ENCODE assay signal across 15 cellular contexts in genomic region chr18:26356045-26356785, GRCh38.
DNase-seq lines count a peak whose midpoint lies in the region; ATAC-seq lines count a peak whose summit lies in the region.
"Had no signal": no experiment of that assay in that cellular context is flagged by ENCODE, and none has a peak within 500 bp of the region (broad histone marks: within the 10 kb centered on the region; RNA-seq: fewer than 3 reads in every experiment).

No MANE protein-coding gene starts in this region.

- no peaks in the 10 kb centered on the region for H3K27me3 ChIP-seq in trophoblast cell (ENCODE audit: insufficient read depth, low read length)
- H3K27me3 ChIP-seq: left lung, suprapubic skin had no signal

- H3K14ac ChIP-seq in trophoblast cell (ENCODE audit: low read length): no peak overlapping the region

- no peak overlapping the region for H4K8ac ChIP-seq in trophoblast cell (ENCODE audit: low read depth, low read length)

- no peak overlapping the region for H2BK120ac ChIP-seq in trophoblast cell (ENCODE audit: insufficient read depth, low read length, poor library complexity)

- H3K4me3 ChIP-seq in trophoblast cell (ENCODE audit: low read depth, low read length): no peak overlapping the region
- H3K4me3 ChIP-seq: left lung, suprapubic skin had no signal

- H2BK5ac ChIP-seq in trophoblast cell (ENCODE audit: low read depth, low read length, poor library complexity): no peak overlapping the region

- ATAC-seq in GM18867 (IDR thresholded peaks at IDR 0.05; ENCODE audit: unreplicated experiment) (peak; percentile 78), GM21515 (IDR thresholded peaks at IDR 0.05; ENCODE audit: unreplicated experiment) (peak; percentile 82), HG03039 (IDR thresholded peaks at IDR 0.05; ENCODE audit: unreplicated experiment) (peak; percentile 62)
- ATAC-seq: left lung had no signal

- no peak overlapping the region for H3K9ac ChIP-seq in trophoblast cell (ENCODE audit: low read length)

- no peak overlapping the region for H4K91ac ChIP-seq in trophoblast cell (ENCODE audit: low read depth, low read length)

- no peak overlapping the region for H3K23ac ChIP-seq in trophoblast cell (ENCODE audit: low read length)

- H3K4ac ChIP-seq in trophoblast cell (ENCODE audit: low read depth, low read length): no peak overlapping the region

- no peak overlapping the region for H4K12ac ChIP-seq in trophoblast cell (ENCODE audit: low read depth, low read length)

- H3K18ac ChIP-seq in trophoblast cell (ENCODE audit: low read length): no peak overlapping the region

- WGBS in trophoblast cell (ENCODE audit: extremely low coverage, insufficient coverage, insufficient read length): no CpG with 5 or more reads among the region's 4 CpGs

- no peaks in the 10 kb centered on the region for H3K79me1 ChIP-seq in trophoblast cell (ENCODE audit: low read length)

- no peaks in the 10 kb centered on the region for H3K9me3 ChIP-seq in trophoblast cell (ENCODE audit: insufficient read depth, low read depth, low read length)
- H3K9me3 ChIP-seq: left lung, suprapubic skin had no signal

- no peak overlapping the region for H3K4me2 ChIP-seq in trophoblast cell (ENCODE audit: low read length)

- no peaks in the 10 kb centered on the region for H3K36me3 ChIP-seq in trophoblast cell (ENCODE audit: control insufficient read depth in 1 of 2, insufficient read depth in 2 of 2, low read length in 2 of 2)
- H3K36me3 ChIP-seq: left lung had no signal

- no peaks in the 10 kb centered on the region for H3K79me2 ChIP-seq in trophoblast cell (ENCODE audit: control insufficient read depth, insufficient read depth, low read length, poor library complexity)

- no peak overlapping the region for H2BK12ac ChIP-seq in trophoblast cell (ENCODE audit: low read length)

- no peak overlapping the region for H3K27ac ChIP-seq in trophoblast cell (ENCODE audit: low read depth, low read length)
- H3K27ac ChIP-seq: left lung, suprapubic skin had no signal

- H2AK5ac ChIP-seq in trophoblast cell (ENCODE audit: low read length): no peak overlapping the region

- no peak overlapping the region for H2AFZ ChIP-seq in trophoblast cell (ENCODE audit: insufficient read depth, low read length, poor library complexity)

- DNase-seq in MV-4-11 (lab: John Stamatoyannopoulos, UW) (peak; percentile 6), trophoblast cell (no peak), SW480 (ENCODE audit: low spot score) (no peak), NCI-H69 (lab: John Stamatoyannopoulos, UW) (no peak), cerebellar nuclear complex (lab: John Stamatoyannopoulos, UW) (no peak)
- DNase-seq: activated naive CD8-positive, alpha-beta T cell treated with anti-CD3 and anti-CD28 coated beads for 36 hours; erythroblast; left lung; NCI-H1092 treated with DMSO at 0.1 percent for 48 hours; NCI-H526; Right ventricle myocardium superior had no signal

- no peaks in the 10 kb centered on the region for H3K4me1 ChIP-seq in trophoblast cell (ENCODE audit: control insufficient read depth in 1 of 2, insufficient read depth in 2 of 2, low read length in 2 of 2)
- H3K4me1 ChIP-seq: left lung, suprapubic skin had no signal
